In genomic region chr2:190910341-190911136, GRCh38 we compare ENCODE assay signal across 14 cellular contexts. TPM values are rescaled to one million over a fixed set of nuclear protein-coding genes. Genes with fewer than 3 reads are reported as not detected.
DNase-seq lines count a peak whose midpoint lies in the region; ATAC-seq, FAIRE-seq and TF ChIP-seq lines count a peak whose summit lies in the region.
"Had no signal": no experiment of that assay in that cellular context is flagged by ENCODE, and none has a peak within 500 bp of the region (broad histone marks: within the 10 kb centered on the region; RNA-seq: fewer than 3 reads in every experiment).

No MANE protein-coding gene starts in this region.

- peaks cover 4 to 60% (median 10%) of the 10 kb centered on the region in 3 donors for H3K36me3 Mint-ChIP-seq in CD8-positive, alpha-beta memory T cell
- peaks cover 16% of the 10 kb centered on the region for H3K36me3 Mint-ChIP-seq in natural killer cell treated with Interleukin-12 subunit alpha and Interleukin-12 subunit beta and Interleukin-15 and Interleukin-18, amount 100 ng/mL, for 72 hours

- DNase-seq in HCEC 1CT (peak; percentile 72), ascending aorta (ENCODE audit: low spot score in 2 of 2) (no peak), frontal cortex (ENCODE audit: low spot score in 2 of 2) (no peak), RPMI8226 (no peak), left colon (no peak)
- no peak for DNase-seq in CD8-positive, alpha-beta memory T cell
- no peak for DNase-seq in natural killer cell treated with Interleukin-12 subunit alpha and Interleukin-12 subunit beta and Interleukin-15 and Interleukin-18, amount 100 ng/mL, for 72 hours (ENCODE audit: low spot score)
- DNase-seq: activated CD4-positive, alpha-beta T cell treated with anti-CD3 and anti-CD28 coated beads, Interleukin-2, amount 50 U/mL, for 48 hours; activated naive CD4-positive, alpha-beta T cell treated with anti-CD3 and anti-CD28 coated beads, Interleukin-2, amount 10 ng/mL, durations not matched to agents 7 days and 5 days; CD4-positive, CD25-positive, alpha-beta regulatory T cell; Karpas-422; naive thymus-derived CD4-positive, alpha-beta T cell; right cardiac atrium had no signal

- H2AFZ ChIP-seq in ACC112 (ENCODE audit: low read length, unreplicated experiment) = no peak overlapping the region

- H3K79me2 ChIP-seq in ACC112 (ENCODE audit: control insufficient read depth, insufficient read depth, low read length, unreplicated experiment) = no peaks in the 10 kb centered on the region

- intact Hi-C loops in ascending aorta (cut with DNase I) (no loop called here), left colon (cut with DNase I, micrococcal nuclease) (no loop called here)

- H3K4me1 Mint-ChIP-seq in CD8-positive, alpha-beta memory T cell = peaks cover 35 to 57% (median 55%) of the 10 kb centered on the region in 3 donors
- H3K4me1 Mint-ChIP-seq in natural killer cell treated with Interleukin-12 subunit alpha and Interleukin-12 subunit beta and Interleukin-15 and Interleukin-18, amount 100 ng/mL, for 72 hours (ENCODE audit: low read depth in 2 of 2) = peaks cover 20 to 29% of the 10 kb centered on the region in 2 donors

- POLR2A ChIA-PET in CD8-positive, alpha-beta memory T cell (lab: Charles Lee) = no interaction called here

- FAIRE-seq in frontal cortex (lab: Jason Lieb, UNC) = peak; percentile 75

- peaks cover 26% of the 10 kb centered on the region for H3K4me1 ChIP-seq in ACC112 (ENCODE audit: control insufficient read depth, insufficient read depth, low read length, unreplicated experiment)
- H3K4me1 ChIP-seq in ascending aorta = peaks cover 4 to 11% of the 10 kb centered on the region in 2 donors
- peaks cover 8% of the 10 kb centered on the region for H3K4me1 ChIP-seq in CD8-positive, alpha-beta memory T cell (ENCODE audit: insufficient read depth, low read length)

- no peaks in the 10 kb centered on the region for H3K9me3 Mint-ChIP-seq in CD8-positive, alpha-beta memory T cell
- H3K9me3 Mint-ChIP-seq in natural killer cell treated with Interleukin-12 subunit alpha and Interleukin-12 subunit beta and Interleukin-15 and Interleukin-18, amount 100 ng/mL, for 72 hours = no peaks in the 10 kb centered on the region
- H3K9me3 Mint-ChIP-seq: activated naive CD4-positive, alpha-beta T cell treated with anti-CD3 and anti-CD28 coated beads, Interleukin-2, amount 10 ng/mL, durations not matched to agents 7 days and 5 days; CD4-positive, CD25-positive, alpha-beta regulatory T cell; naive thymus-derived CD4-positive, alpha-beta T cell had no signal

- peak overlapping the region; percentile 48 for H3K27ac ChIP-seq in ACC112 (ENCODE audit: low read depth, low read length)
- peak overlapping the region; percentile 44 to 56 for H3K27ac ChIP-seq in ascending aorta
- no peak overlapping the region for H3K27ac ChIP-seq in CD8-positive, alpha-beta memory T cell (ENCODE audit: low read depth, low read length)

- no peak for TF ChIP-seq CTCF in ascending aorta (IDR thresholded peaks at IDR 0.05)

- H3K27me3 ChIP-seq in ACC112 (ENCODE audit: insufficient read depth, low read length) (no peaks in the 10 kb centered on the region), ascending aorta (no peaks in the 10 kb centered on the region)
- no peaks in the 10 kb centered on the region for H3K27me3 ChIP-seq in CD8-positive, alpha-beta memory T cell (ENCODE audit: insufficient read depth, low read length, poor library complexity, severe bottlenecking)

- peaks cover 0 to 1% of the 10 kb centered on the region in 2 donors for H3K27me3 Mint-ChIP-seq in CD8-positive, alpha-beta memory T cell
- H3K27me3 Mint-ChIP-seq in natural killer cell treated with Interleukin-12 subunit alpha and Interleukin-12 subunit beta and Interleukin-15 and Interleukin-18, amount 100 ng/mL, for 72 hours = no peaks in the 10 kb centered on the region
- H3K27me3 Mint-ChIP-seq: activated naive CD4-positive, alpha-beta T cell treated with anti-CD3 and anti-CD28 coated beads, Interleukin-2, amount 10 ng/mL, durations not matched to agents 7 days and 5 days; CD4-positive, CD25-positive, alpha-beta regulatory T cell; naive thymus-derived CD4-positive, alpha-beta T cell had no signal

- no peak for ATAC-seq in left colon
- no peak for ATAC-seq in natural killer cell treated with Interleukin-12 subunit alpha and Interleukin-12 subunit beta and Interleukin-15 and Interleukin-18, amount 100 ng/mL, for 72 hours
- ATAC-seq: naive thymus-derived CD4-positive, alpha-beta T cell; right cardiac atrium had no signal

- CTCF ChIA-PET in CD8-positive, alpha-beta memory T cell (lab: Charles Lee) = interaction anchor here (2.1 kb wide), 1 partner anchor 60 kb away, joined by 5 read pairs; no protein-coding TSS in a partner anchor

- H3K27ac Mint-ChIP-seq in CD8-positive, alpha-beta memory T cell = no peak overlapping the region
- no peak overlapping the region for H3K27ac Mint-ChIP-seq in natural killer cell treated with Interleukin-12 subunit alpha and Interleukin-12 subunit beta and Interleukin-15 and Interleukin-18, amount 100 ng/mL, for 72 hours
- H3K27ac Mint-ChIP-seq: activated naive CD4-positive, alpha-beta T cell treated with anti-CD3 and anti-CD28 coated beads, Interleukin-2, amount 10 ng/mL, durations not matched to agents 7 days and 5 days had no signal

- no peak overlapping the region for H3K4me3 Mint-ChIP-seq in CD8-positive, alpha-beta memory T cell
- H3K4me3 Mint-ChIP-seq in natural killer cell treated with Interleukin-12 subunit alpha and Interleukin-12 subunit beta and Interleukin-15 and Interleukin-18, amount 100 ng/mL, for 72 hours = no peak overlapping the region
- H3K4me3 Mint-ChIP-seq: activated naive CD4-positive, alpha-beta T cell treated with anti-CD3 and anti-CD28 coated beads, Interleukin-2, amount 10 ng/mL, durations not matched to agents 7 days and 5 days; CD4-positive, CD25-positive, alpha-beta regulatory T cell; naive thymus-derived CD4-positive, alpha-beta T cell had no signal

- no peaks in the 10 kb centered on the region for H3K9me3 ChIP-seq in ascending aorta
- no peaks in the 10 kb centered on the region for H3K9me3 ChIP-seq in CD8-positive, alpha-beta memory T cell (ENCODE audit: low read length)

- H3K36me3 ChIP-seq in ACC112 (ENCODE audit: insufficient read depth, low read length) = peaks cover 13% of the 10 kb centered on the region; the same call in 1 of the 2 replicates
- H3K36me3 ChIP-seq in ascending aorta = peaks cover 11 to 27% of the 10 kb centered on the region in 2 donors
- peaks cover 4% of the 10 kb centered on the region for H3K36me3 ChIP-seq in CD8-positive, alpha-beta memory T cell (ENCODE audit: insufficient read depth, low read length)

- H3K4me3 ChIP-seq in ACC112 (ENCODE audit: low read depth, low read length) = peak overlapping the region; percentile 46
- no peak overlapping the region for H3K4me3 ChIP-seq in ascending aorta
- no peak overlapping the region for H3K4me3 ChIP-seq in CD8-positive, alpha-beta memory T cell (ENCODE audit: low read length)

RNA-seq across cellular contexts. Expression of gene GLS, which starts 29.9 kb away (rescaled TPM):
- total RNA-seq in ascending aorta = 132 TPM
- 192 TPM for total RNA-seq in frontal cortex
- 10 to 100 TPM; 51.3 to 63.3 TPM for total RNA-seq in left colon
- total RNA-seq in CD8-positive, alpha-beta memory T cell = 100 to 1,000 TPM; 209 to 222 TPM
- polyA plus RNA-seq in CD8-positive, alpha-beta memory T cell = 50.9 TPM
- 100 to 1,000 TPM; 221 to 318 TPM for total RNA-seq in natural killer cell treated with Interleukin-12 subunit alpha and Interleukin-12 subunit beta and Interleukin-15 and Interleukin-18, amount 100 ng/mL, for 72 hours
